In the genomic region with DNA sequence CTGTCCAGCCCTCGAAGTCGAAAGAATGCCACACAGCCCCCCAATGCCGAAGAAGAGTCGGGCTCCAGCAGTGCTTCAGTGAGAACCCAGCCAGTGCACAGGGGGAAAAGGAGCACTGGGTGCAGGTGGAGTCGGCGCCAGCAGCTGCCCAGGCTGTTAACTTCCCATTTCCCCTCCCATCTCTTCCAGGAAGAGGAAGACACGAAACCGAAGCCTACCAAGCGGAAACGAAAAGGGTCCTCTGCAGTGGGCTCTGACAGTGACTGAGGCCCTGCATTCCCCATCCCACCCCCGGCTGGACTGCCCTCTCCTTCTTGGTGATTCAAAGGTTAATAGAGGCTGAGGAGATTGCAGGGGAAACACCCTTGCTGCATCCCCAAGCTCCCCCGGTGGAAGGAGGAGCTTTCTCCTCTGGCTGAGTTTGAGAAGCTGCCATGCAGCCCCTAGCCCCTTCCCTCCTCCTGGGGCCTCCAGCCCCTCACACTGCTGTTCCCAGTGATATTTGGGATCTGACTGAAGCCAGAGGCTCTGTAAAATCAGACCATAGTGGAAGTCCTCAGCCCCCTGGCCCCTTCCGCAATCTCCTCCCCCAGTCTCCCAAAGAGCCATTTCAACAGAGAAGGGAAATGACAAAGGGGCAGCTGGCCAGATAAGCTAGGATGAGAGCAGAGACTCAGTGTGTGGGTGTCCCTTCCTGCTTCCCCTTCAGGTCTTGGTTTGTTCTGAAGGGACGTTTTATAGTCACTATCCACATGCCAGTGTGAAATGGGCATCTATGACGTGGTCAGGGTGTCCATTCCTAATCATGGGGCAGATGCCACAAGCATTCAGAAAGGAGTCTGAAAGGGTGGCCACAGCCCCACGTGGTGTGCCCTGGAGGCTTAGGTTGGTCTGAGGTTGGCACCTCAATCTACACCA, we compare ENCODE assay signal across 10 cellular contexts. TPM values are rescaled to one million over a fixed set of nuclear protein-coding genes. Genes with fewer than 3 reads are reported as not detected.
DNase-seq lines count a peak whose midpoint lies in the region; ATAC-seq and TF ChIP-seq lines count a peak whose summit lies in the region.
"Had no signal": no experiment of that assay in that cellular context is flagged by ENCODE, and none has a peak within 500 bp of the region (broad histone marks: within the 10 kb centered on the region; RNA-seq: fewer than 3 reads in every experiment).

No MANE protein-coding gene starts in this region.

- H3K27ac ChIP-seq in heart right ventricle, result peak overlapping the region; percentile 29 to 92 (median 85)
- peak overlapping the region; percentile 16 to 65 (median 49) for H3K27ac ChIP-seq in adrenal gland
- H3K27ac ChIP-seq in upper lobe of right lung, result peak overlapping the region; percentile 93

- intact Hi-C loops in heart right ventricle (cut with DNase I) (loop anchor here in 8 of 10 donors (2.0 to 5.0 kb wide), 4 partner anchors 76 to 261 kb away; partner anchors contain the start of gene NPR1 (in 7 of the 8)), Right ventricle myocardium superior (cut with DNase I) (loop anchor here (5.0 kb wide), 1 partner anchor 91 kb away; no protein-coding TSS in a partner anchor), adrenal gland (cut with DNase I) (loop anchor here in 1 of 2 donors (10.0 kb wide), 2 partner anchors 98 to 198 kb away; partner anchors contain the start of genes ILF2 and NPR1), upper lobe of right lung (cut with DNase I) (loop anchor here (5.0 kb wide), 1 partner anchor 96 kb away; the partner anchor contains the start of gene NPR1)

- H3K4me3 ChIP-seq in heart right ventricle, result peak overlapping the region in 2 of 10 donors; percentile 15 to 26
- no peak overlapping the region for H3K4me3 ChIP-seq in adrenal gland
- no peak overlapping the region for H3K4me3 ChIP-seq in upper lobe of right lung

- H3K9me3 ChIP-seq in heart right ventricle (no peaks in the 10 kb centered on the region), adrenal gland (replicated peaks in 1 of 3) (no peaks in the 10 kb centered on the region), upper lobe of right lung (no peaks in the 10 kb centered on the region)

- peaks cover 27 to 97% (median 81%) of the 10 kb centered on the region in 9 donors for H3K4me1 ChIP-seq in heart right ventricle
- peaks cover 14 to 43% of the 10 kb centered on the region in 2 donors for H3K4me1 ChIP-seq in adrenal gland (replicated peaks in 1 of 2)
- peaks cover 84% of the 10 kb centered on the region for H3K4me1 ChIP-seq in upper lobe of right lung

- ATAC-seq in heart right ventricle (peak in 5 of 8 donors; percentile 4 to 36 (median 7)), Right ventricle myocardium superior (ENCODE audit: poor library complexity) (no peak), upper lobe of right lung (peak; percentile 37), GM19328 (IDR thresholded peaks at IDR 0.05; ENCODE audit: unreplicated experiment) (no peak)

- DNase-seq in heart right ventricle, result no peak
- no peak for DNase-seq in Right ventricle myocardium superior
- peak in 2 of 7 donors; percentile 45 to 61 for DNase-seq in adrenal gland
- peak; percentile 75 for DNase-seq in myocyte (ENCODE audit: low read depth)
- no peak for DNase-seq in upper lobe of right lung
- no peak for DNase-seq in HuH-7 (ENCODE audit: low spot score)
- DNase-seq in COR-L47 (lab: John Stamatoyannopoulos, UW), result no peak
- DNase-seq: NCI-H526 treated with DMSO at 0.1 percent for 48 hours; stimulated activated CD4-positive, alpha-beta T cell treated with anti-CD3 and anti-CD28 coated beads, Interleukin-4, amount 100 ng/mL, for 1 hour had no signal

- TF ChIP-seq POLR2A in adrenal gland (IDR thresholded peaks at IDR 0.05), result no peak

- H3K36me3 ChIP-seq in heart right ventricle (peaks cover 0 to 55% (median 18%) of the 10 kb centered on the region in 9 donors), adrenal gland (replicated peaks in 1 of 2) (peaks cover 0 to 41% of the 10 kb centered on the region in 2 donors), upper lobe of right lung (peaks cover 38% of the 10 kb centered on the region)

- TF ChIP-seq CTCF in heart right ventricle (IDR thresholded peaks at IDR 0.05), result no peak
- TF ChIP-seq CTCF in adrenal gland (IDR thresholded peaks at IDR 0.05), result no peak
- no peak for TF ChIP-seq CTCF in upper lobe of right lung (IDR thresholded peaks at IDR 0.05)

- H3K27me3 ChIP-seq in heart right ventricle, result no peaks in the 10 kb centered on the region
- no peaks in the 10 kb centered on the region for H3K27me3 ChIP-seq in adrenal gland
- no peaks in the 10 kb centered on the region for H3K27me3 ChIP-seq in upper lobe of right lung

- WGBS in heart right ventricle, 2 donors, result 59 to 61% methylated on average over 16 of the region's 16 CpGs
- WGBS in adrenal gland, 4 donors, result 61 to 72% (median 70%) methylated on average over 14 to 16 of the region's 16 CpGs

RNA-seq across cellular contexts. Expression of gene SLC27A3, which starts 1.9 kb away (rescaled TPM):
- 10 to 100 TPM in 2 of 10 donors, 1 to 10 TPM in 8; 5.9 to 16.0 (median 8.9) TPM for total RNA-seq in heart right ventricle
- polyA plus RNA-seq in heart right ventricle, result 10 to 100 TPM; 26.7 to 43.8 TPM
- total RNA-seq in Right ventricle myocardium superior, result 12.0 TPM
- 10 to 100 TPM in 7 of 8 donors, 1 to 10 TPM in 1; 9.5 to 25.4 (median 15.9) TPM for total RNA-seq in adrenal gland
- polyA plus RNA-seq in adrenal gland, result 10 to 100 TPM; 11.7 to 85.0 (median 62.3) TPM
- 0.29 and 0.42 TPM in 2 replicates for total RNA-seq in myocyte
- 1.7 TPM for polyA plus RNA-seq in myocyte (2012)
- total RNA-seq in upper lobe of right lung, result 105 TPM

RNA-seq across cellular contexts. Expression of gene INTS3, which starts 45.4 kb away (rescaled TPM):
- 10 to 100 TPM; 25.4 to 32.8 (median 31.1) TPM for total RNA-seq in heart right ventricle
- 10 to 100 TPM; 30.8 to 46.1 TPM for polyA plus RNA-seq in heart right ventricle
- total RNA-seq in Right ventricle myocardium superior, result 31.8 TPM
- total RNA-seq in adrenal gland, result 10 to 100 TPM; 40.7 to 88.1 (median 58.3) TPM
- polyA plus RNA-seq in adrenal gland, result 100 to 1,000 TPM in 2 of 3 donors, 10 to 100 TPM in 1; 60.2 to 148 (median 114) TPM
- 24.0 and 27.7 TPM in 2 replicates for total RNA-seq in myocyte
- 34.6 TPM for polyA plus RNA-seq in myocyte (2012)
- total RNA-seq in upper lobe of right lung, result 72.3 TPM

Comparison
In these comparisons a context has a peak if more than half of its experiments do, and no peak if none do; other contexts are left out.
1. ATAC-seq: peak in heart right ventricle (5 of 8) and upper lobe of right lung (single experiment); none in Right ventricle myocardium superior (single experiment) and GM19328 (single experiment).
2. Peak in every context shown above with its lines, with median percentiles within 50 percentile points of each other: H3K27ac ChIP-seq.